ENCODE assay signal across 18 cellular contexts in the genomic region with DNA sequence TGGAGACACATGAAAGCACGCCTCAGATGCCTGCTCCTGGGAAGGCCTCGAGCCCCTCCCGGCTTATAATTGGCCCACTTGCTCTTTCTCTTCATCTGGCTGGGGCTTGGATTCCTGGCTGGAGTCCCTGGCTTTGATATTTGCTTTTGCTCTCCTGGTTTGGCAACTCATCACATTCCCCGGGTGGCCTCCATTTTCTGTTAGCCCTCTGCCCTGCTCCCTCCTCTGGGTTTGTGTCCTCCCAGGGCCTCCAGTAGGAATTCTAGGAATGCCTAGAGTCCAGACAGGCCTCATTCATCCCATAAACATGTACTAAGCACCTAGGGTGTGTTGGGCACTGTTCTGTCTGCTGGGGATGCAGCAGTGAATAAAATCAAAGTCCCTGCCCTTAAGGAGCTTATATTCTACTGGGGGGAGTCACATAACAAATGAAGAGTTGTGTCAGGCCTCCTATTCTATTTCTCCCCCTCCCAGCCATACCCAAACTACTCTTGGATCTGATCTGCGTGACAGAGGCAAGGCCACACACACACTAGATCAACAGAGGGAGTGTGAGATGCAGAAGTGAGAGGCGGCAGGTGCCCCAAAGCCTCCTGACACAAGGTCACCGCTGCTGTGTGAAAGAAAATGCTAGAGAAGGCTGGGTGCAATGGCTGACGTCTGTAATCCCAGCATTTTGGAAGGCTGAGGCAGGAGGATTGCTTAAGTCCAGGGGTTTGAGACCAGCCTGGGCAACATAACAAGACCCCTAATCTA. TPM values are rescaled to one million over a fixed set of nuclear protein-coding genes. Genes with fewer than 3 reads are reported as not detected.
DNase-seq lines count a peak whose midpoint lies in the region; ATAC-seq, FAIRE-seq and TF ChIP-seq lines count a peak whose summit lies in the region.
"Had no signal": no experiment of that assay in that cellular context is flagged by ENCODE, and none has a peak within 500 bp of the region (broad histone marks: within the 10 kb centered on the region; RNA-seq: fewer than 3 reads in every experiment).

No MANE protein-coding gene starts in this region.

- no peaks in the 10 kb centered on the region for H3K9me3 Mint-ChIP-seq in stimulated activated effector memory CD8-positive, alpha-beta T cell treated with anti-CD3 and anti-CD28 coated beads, Interleukin-12 subunit alpha, Interleukin-12 subunit beta, amount 100 ng/mL, for 72 hours
- H3K9me3 Mint-ChIP-seq: activated naive CD4-positive, alpha-beta T cell treated with anti-CD3 and anti-CD28 coated beads, Interleukin-2, amount 10 ng/mL, durations not matched to agents 7 days and 5 days; central memory CD8-positive, alpha-beta T cell had no signal

- DNase-seq in H7 (peak; percentile 70), iPS-NIHi11 (ENCODE audit: low spot score) (peak; percentile 46), sciatic nerve (ENCODE audit: low spot score) (no peak), LoVo (ENCODE audit: low spot score) (no peak), GM12891 (ENCODE audit: insufficient read length, low spot score) (no peak)
- no peak for DNase-seq in stimulated activated effector memory CD8-positive, alpha-beta T cell treated with anti-CD3 and anti-CD28 coated beads, Interleukin-12 subunit alpha, Interleukin-12 subunit beta, amount 100 ng/mL, for 72 hours (ENCODE audit: low spot score in 2 of 2)
- DNase-seq: activated naive CD4-positive, alpha-beta T cell treated with anti-CD3 and anti-CD28 coated beads, Interleukin-2, amount 10 ng/mL, durations not matched to agents 7 days and 5 days; DND-41; kidney glomerular epithelial cell; NCI-H1694; nucleus accumbens; SJCRH30 had no signal

- H3K36me3 Mint-ChIP-seq in stimulated activated effector memory CD8-positive, alpha-beta T cell treated with anti-CD3 and anti-CD28 coated beads, Interleukin-12 subunit alpha, Interleukin-12 subunit beta, amount 100 ng/mL, for 72 hours, result no peaks in the 10 kb centered on the region
- H3K36me3 Mint-ChIP-seq: activated naive CD4-positive, alpha-beta T cell treated with anti-CD3 and anti-CD28 coated beads, Interleukin-2, amount 10 ng/mL, durations not matched to agents 7 days and 5 days had no signal

- H3K4me3 ChIP-seq in H7 (ENCODE audit: insufficient read depth, low read depth, low read length), result no peak overlapping the region
- H3K4me3 ChIP-seq: SJCRH30 had no signal

- peaks cover 4% of the 10 kb centered on the region for H3K4me1 Mint-ChIP-seq in stimulated activated effector memory CD8-positive, alpha-beta T cell treated with anti-CD3 and anti-CD28 coated beads, Interleukin-12 subunit alpha, Interleukin-12 subunit beta, amount 100 ng/mL, for 72 hours
- H3K4me1 Mint-ChIP-seq: activated naive CD4-positive, alpha-beta T cell treated with anti-CD3 and anti-CD28 coated beads, Interleukin-2, amount 10 ng/mL, durations not matched to agents 7 days and 5 days; central memory CD8-positive, alpha-beta T cell had no signal

- no peak for TF ChIP-seq POLR2A in GM12891 (IDR thresholded peaks at IDR 0.05; ENCODE audit: low read depth, low read length)

- H3K27me3 ChIP-seq in H7 (ENCODE audit: control insufficient read depth, insufficient read depth, low read length), result no peaks in the 10 kb centered on the region; the same call in 1 of the 2 replicates
- H3K27me3 ChIP-seq: SJCRH30 had no signal

- H3K27ac Mint-ChIP-seq in stimulated activated effector memory CD8-positive, alpha-beta T cell treated with anti-CD3 and anti-CD28 coated beads, Interleukin-12 subunit alpha, Interleukin-12 subunit beta, amount 100 ng/mL, for 72 hours, result no peak overlapping the region
- H3K27ac Mint-ChIP-seq: activated naive CD4-positive, alpha-beta T cell treated with anti-CD3 and anti-CD28 coated beads, Interleukin-2, amount 10 ng/mL, durations not matched to agents 7 days and 5 days had no signal

- TF ChIP-seq CTCF in VCaP (conservative IDR thresholded peaks at IDR 0.05), result no peak

- peak; percentile 60 for ATAC-seq in sciatic nerve
- ATAC-seq in stimulated activated effector memory CD8-positive, alpha-beta T cell treated with anti-CD3 and anti-CD28 coated beads, Interleukin-12 subunit alpha, Interleukin-12 subunit beta, amount 100 ng/mL, for 72 hours, result no peak
- ATAC-seq in HG03520 (IDR thresholded peaks at IDR 0.05; ENCODE audit: unreplicated experiment), result no peak

- H3K36me3 ChIP-seq in H7 (replicated peaks; ENCODE audit: control insufficient read depth, insufficient read depth, low read length), result no peaks in the 10 kb centered on the region
- H3K36me3 ChIP-seq: SJCRH30 had no signal

- no peak overlapping the region for H3K4me3 Mint-ChIP-seq in stimulated activated effector memory CD8-positive, alpha-beta T cell treated with anti-CD3 and anti-CD28 coated beads, Interleukin-12 subunit alpha, Interleukin-12 subunit beta, amount 100 ng/mL, for 72 hours
- H3K4me3 Mint-ChIP-seq: activated naive CD4-positive, alpha-beta T cell treated with anti-CD3 and anti-CD28 coated beads, Interleukin-2, amount 10 ng/mL, durations not matched to agents 7 days and 5 days; central memory CD8-positive, alpha-beta T cell had no signal

- intact Hi-C loops in sciatic nerve (cut with DNase I), result no loop called here

- no peak for FAIRE-seq in GM12891 (lab: Jason Lieb, UNC)
- FAIRE-seq: GM12892, GM19239, urothelium cell line had no signal

- peak overlapping the region; percentile 32; the same call in 1 of the 2 replicates for H3K27ac ChIP-seq in VCaP
- H3K27ac ChIP-seq: SJCRH30 had no signal

TF ChIP-seq in GM12891, 5 proteins besides CTCF, POLR2A, EP300 and RAD21:
- TF ChIP-seq PAX5 (IDR thresholded peaks at IDR 0.05; ENCODE audit: insufficient read depth, low read length, severe bottlenecking) (no peak), SPI1 (IDR thresholded peaks at IDR 0.05; ENCODE audit: low read depth, low read length) (no peak), POLR2AphosphoS5 (IDR thresholded peaks at IDR 0.05; ENCODE audit: low read depth, low read length) (no peak), TAF1 (IDR thresholded peaks at IDR 0.05; ENCODE audit: low read depth, low read length) (no peak), POU2F2 (IDR thresholded peaks at IDR 0.05; ENCODE audit: low read depth, low read length) (no peak)

RNA-seq across cellular contexts. Expression of gene TSPAN9, which starts 21.3 kb away (rescaled TPM):
- 20.5 and 22.4 TPM in 2 replicates for total RNA-seq in H7 (2014; rRNA removed; shearing (Covaris generic))
- 37.5 TPM for total RNA-seq in sciatic nerve
- 0.95 TPM for polyA plus RNA-seq in GM12891 (2012; ENCODE audit: low read depth, missing spikeins)

Comparison
In these comparisons a context has a peak if more than half of its experiments do, and no peak if none do; other contexts are left out.
1. DNase-seq: peak in H7 (single experiment) and iPS-NIHi11 (single experiment); none in sciatic nerve (single experiment), LoVo (single experiment), stimulated activated effector memory CD8-positive, alpha-beta T cell treated with anti-CD3 and anti-CD28 coated beads, Interleukin-12 subunit alpha, Interleukin-12 subunit beta, amount 100 ng/mL, for 72 hours (0 of 2) and GM12891 (single experiment).